26 cellular contexts compared by ENCODE assay signal in the genomic region with DNA sequence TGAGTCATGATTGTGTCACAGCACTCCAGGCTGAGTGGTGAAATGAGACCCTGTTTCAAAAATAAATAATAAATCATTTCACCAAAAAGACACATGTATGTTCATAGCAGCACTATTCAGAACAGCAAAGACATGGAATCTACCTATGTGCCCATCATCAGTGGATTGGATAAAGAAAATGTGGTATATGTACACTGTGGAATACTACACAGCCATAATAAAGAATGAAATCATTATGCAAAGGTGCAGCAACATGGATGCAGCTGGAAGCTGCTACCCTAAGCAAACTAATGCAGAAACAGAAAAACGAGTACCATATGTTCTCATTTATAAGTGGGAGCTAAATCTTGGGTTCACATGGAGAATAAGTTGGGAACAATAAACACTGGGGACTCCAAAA.
"Had no signal": no experiment of that assay in that cellular context is flagged by ENCODE, and none has a peak within 500 bp of the region (broad histone marks: within the 10 kb centered on the region; RNA-seq: fewer than 3 reads in every experiment).

No MANE protein-coding gene starts in this region.

- H3K36me3 ChIP-seq: left ventricle myocardium inferior, thoracic aorta, vagina had no signal

- ATAC-seq: effector memory CD8-positive, alpha-beta T cell; gastroesophageal sphincter; naive thymus-derived CD8-positive, alpha-beta T cell; WTC11 had no signal

- H3K27ac ChIP-seq: dorsolateral prefrontal cortex, esophagus muscularis mucosa, gastroesophageal sphincter, left ventricle myocardium inferior, thoracic aorta, vagina had no signal

- H3K27me3 ChIP-seq: dorsolateral prefrontal cortex, esophagus muscularis mucosa, gastroesophageal sphincter, vagina had no signal

- H3K4me3 ChIP-seq: dorsolateral prefrontal cortex, esophagus muscularis mucosa, gastroesophageal sphincter, left ventricle myocardium inferior, thoracic aorta, vagina had no signal

- H3K9me3 ChIP-seq: esophagus muscularis mucosa, gastroesophageal sphincter, left ventricle myocardium inferior, thoracic aorta, vagina had no signal

- H3K4me1 Mint-ChIP-seq: activated naive CD4-positive, alpha-beta T cell treated with anti-CD3 and anti-CD28 coated beads, Interleukin-2, amount 10 ng/mL, durations not matched to agents 7 days and 5 days; brain; mesothelial cell of epicardium; WTC11 had no signal

- H3K9me3 Mint-ChIP-seq: activated naive CD4-positive, alpha-beta T cell treated with anti-CD3 and anti-CD28 coated beads, Interleukin-2, amount 10 ng/mL, durations not matched to agents 7 days and 5 days; effector memory CD8-positive, alpha-beta T cell; type B pancreatic cell had no signal

- H3K27me3 Mint-ChIP-seq: activated naive CD4-positive, alpha-beta T cell treated with anti-CD3 and anti-CD28 coated beads, Interleukin-2, amount 10 ng/mL, durations not matched to agents 7 days and 5 days; brain; effector memory CD8-positive, alpha-beta T cell; naive thymus-derived CD8-positive, alpha-beta T cell; progenitor cell of endocrine pancreas; type B pancreatic cell had no signal

- H3K4me3 Mint-ChIP-seq: activated naive CD4-positive, alpha-beta T cell treated with anti-CD3 and anti-CD28 coated beads, Interleukin-2, amount 10 ng/mL, durations not matched to agents 7 days and 5 days; brain; effector memory CD8-positive, alpha-beta T cell; mesothelial cell of epicardium; naive thymus-derived CD8-positive, alpha-beta T cell; type B pancreatic cell; WTC11 had no signal

- H3K4me1 ChIP-seq: vagina had no signal

- DNase-seq: activated CD4-positive, alpha-beta T cell treated with anti-CD3 and anti-CD28 coated beads, Interleukin-2, amount 50 U/mL, for 48 hours; activated effector memory CD4-positive, alpha-beta T cell treated with Interleukin-2 at 50 U/mL for 16 hours; activated naive CD4-positive, alpha-beta T cell treated with anti-CD3 and anti-CD28 coated beads, Interleukin-2, amount 10 ng/mL, durations not matched to agents 7 days and 5 days; activated T-cell treated with anti-CD3 and anti-CD28 coated beads, Interleukin-2, amount 50 U/mL, for 48 hours; aorta; central memory CD4-positive, alpha-beta T cell; dorsolateral prefrontal cortex; effector memory CD8-positive, alpha-beta T cell; head of caudate nucleus; hypothalamus; left ventricle myocardium inferior; mammary epithelial cell; naive thymus-derived CD8-positive, alpha-beta T cell; retina; stimulated activated CD4-positive, alpha-beta T cell treated with anti-CD3 and anti-CD28 coated beads, Interleukin-4, amount 100 ng/mL, for 24 hours; stimulated activated naive CD4-positive, alpha-beta T cell treated with Interleukin-2 at 50 U/mL for 16 hours; T1000 had no signal

- H3K27ac Mint-ChIP-seq: activated naive CD4-positive, alpha-beta T cell treated with anti-CD3 and anti-CD28 coated beads, Interleukin-2, amount 10 ng/mL, durations not matched to agents 7 days and 5 days; brain; mesothelial cell of epicardium; naive thymus-derived CD8-positive, alpha-beta T cell; progenitor cell of endocrine pancreas; type B pancreatic cell; WTC11 had no signal
